Comparison of ENCODE assay signal across 34 cellular contexts in genomic region chr13:27505792-27506191, GRCh38.
"Had no signal": no experiment of that assay in that cellular context is flagged by ENCODE, and none has a peak within 500 bp of the region (broad histone marks: within the 10 kb centered on the region; RNA-seq: fewer than 3 reads in every experiment).

No MANE protein-coding gene starts in this region.

- H3K27me3 Mint-ChIP-seq: activated B cell treated with CpG ODN at 0.5 μM for 24 hours; activated CD8-positive, alpha-beta T cell treated with anti-CD3 and anti-CD28 coated beads for 36 hours; activated naive CD8-positive, alpha-beta T cell had no signal

- H3K27ac ChIP-seq: brain microvascular endothelial cell, esophagus muscularis mucosa, foreskin keratinocyte, gastrocnemius medialis, WERI-Rb-1 had no signal

- H3K9me3 ChIP-seq: esophagus muscularis mucosa, gastrocnemius medialis had no signal

- DNase-seq: activated B cell treated with CpG ODN at 0.5 μM for 24 hours; activated CD4-positive, alpha-beta T cell treated with anti-CD3 and anti-CD28 coated beads for 48 hours; activated CD4-positive, alpha-beta T cell treated with anti-CD3 and anti-CD28 coated beads, Interleukin-2, amount 50 U/mL, for 1 hour; activated CD4-positive, alpha-beta T cell treated with anti-CD3 and anti-CD28 coated beads, Interleukin-2, amount 50 U/mL, for 48 hours; activated CD8-positive, alpha-beta memory T cell treated with anti-CD3 and anti-CD28 coated beads for 24 hours; activated CD8-positive, alpha-beta T cell treated with anti-CD3 and anti-CD28 coated beads for 36 hours; activated effector memory CD4-positive, alpha-beta T cell treated with Interleukin-2 at 50 U/mL for 16 hours; activated gamma-delta T cell treated with Interleukin-2 at 50 U/mL for 16 hours; activated naive CD4-positive, alpha-beta T cell treated with anti-CD3 and anti-CD28 coated beads, Interleukin-2, amount 50 U/mL, for 16 hours; activated naive CD4-positive, alpha-beta T cell treated with Interleukin-2 at 50 U/mL for 16 hours; activated T-cell treated with anti-CD3 and anti-CD28 coated beads, Interleukin-2, amount 50 U/mL, for 4 hours; amniotic stem cell; anterior cingulate cortex; brain microvascular endothelial cell; cortex of kidney; dermis blood vessel endothelial cell; effector CD4-positive, alpha-beta T cell; effector memory CD8-positive, alpha-beta T cell; erythroblast; foreskin keratinocyte; gastrocnemius medialis; glutamatergic neuron; T-helper 1 cell; T-helper 17 cell; T1000; WERI-Rb-1 had no signal

- H3K27me3 ChIP-seq: esophagus muscularis mucosa had no signal

- H3K4me1 Mint-ChIP-seq: activated T-helper 17 cell treated with anti-CD3 and anti-CD28 coated beads, Interleukin-2, amount 50 U/mL, for 72 hours; central memory CD8-positive, alpha-beta T cell; T-helper 17 cell had no signal

- H3K4me3 ChIP-seq: esophagus muscularis mucosa, gastrocnemius medialis had no signal

- H3K27ac Mint-ChIP-seq: activated B cell treated with CpG ODN at 0.5 μM for 24 hours; activated CD8-positive, alpha-beta T cell treated with anti-CD3 and anti-CD28 coated beads for 36 hours; activated naive CD8-positive, alpha-beta T cell; activated T-helper 17 cell treated with anti-CD3 and anti-CD28 coated beads, Interleukin-2, amount 50 U/mL, for 72 hours; effector memory CD8-positive, alpha-beta T cell; T-helper 17 cell; T-helper 2 cell treated with Interferon-gamma antibody and Interleukin-4, amounts not matched to agents 5 μg/mL and 100 μg/mL, for 36 hours had no signal

- H3K36me3 ChIP-seq: brain microvascular endothelial cell, esophagus muscularis mucosa, gastrocnemius medialis, WERI-Rb-1 had no signal

- H3K4me3 Mint-ChIP-seq: activated B cell treated with CpG ODN at 0.5 μM for 24 hours; activated CD8-positive, alpha-beta T cell treated with anti-CD3 and anti-CD28 coated beads for 36 hours; activated naive CD8-positive, alpha-beta T cell; activated T-cell treated with anti-CD3 and anti-CD28 coated beads, Interleukin-2, amount 50 U/mL, for 4 hours; activated T-helper 17 cell treated with anti-CD3 and anti-CD28 coated beads, Interleukin-2, amount 50 U/mL, for 72 hours; central memory CD8-positive, alpha-beta T cell; effector memory CD8-positive, alpha-beta T cell; T-helper 17 cell; T-helper 2 cell treated with Interferon-gamma antibody and Interleukin-4, amounts not matched to agents 5 μg/mL and 100 μg/mL, for 36 hours had no signal

- H3K4me1 ChIP-seq: foreskin keratinocyte, gastrocnemius medialis had no signal

- FAIRE-seq: astrocyte, bronchial epithelial cell, colon had no signal

- ATAC-seq: activated CD8-positive, alpha-beta T cell treated with anti-CD3 and anti-CD28 coated beads for 36 hours; activated T-cell treated with anti-CD3 and anti-CD28 coated beads, Interleukin-2, amount 50 U/mL, for 4 hours; activated T-helper 17 cell treated with anti-CD3 and anti-CD28 coated beads, Interleukin-2, amount 50 U/mL, for 72 hours; effector memory CD8-positive, alpha-beta T cell; foreskin keratinocyte; gastrocnemius medialis; T-helper 17 cell had no signal

- H3K36me3 Mint-ChIP-seq: activated naive CD8-positive, alpha-beta T cell had no signal

- H3K9me3 Mint-ChIP-seq: activated B cell treated with CpG ODN at 0.5 μM for 24 hours; activated CD8-positive, alpha-beta T cell treated with anti-CD3 and anti-CD28 coated beads for 36 hours; activated T-cell treated with anti-CD3 and anti-CD28 coated beads, Interleukin-2, amount 50 U/mL, for 4 hours; activated T-helper 17 cell treated with anti-CD3 and anti-CD28 coated beads, Interleukin-2, amount 50 U/mL, for 72 hours; central memory CD8-positive, alpha-beta T cell; effector memory CD8-positive, alpha-beta T cell; T-helper 2 cell treated with Interferon-gamma antibody and Interleukin-4, amounts not matched to agents 5 μg/mL and 100 μg/mL, for 36 hours had no signal
